Comparison of ENCODE assay signal across 22 cellular contexts in genomic region chr13:112454648-112455334, GRCh38.
"Had no signal": no experiment of that assay in that cellular context is flagged by ENCODE, and none has a peak within 500 bp of the region (broad histone marks: within the 10 kb centered on the region; RNA-seq: fewer than 3 reads in every experiment).

No MANE protein-coding gene starts in this region.

- DNase-seq: activated CD4-positive, alpha-beta T cell treated with anti-CD3 and anti-CD28 coated beads for 4 hours; activated naive CD4-positive, alpha-beta T cell treated with Interleukin-2 at 50 U/mL for 16 hours; activated naive CD8-positive, alpha-beta T cell treated with anti-CD3 and anti-CD28 coated beads, Interleukin-2, amount 50 U/mL, for 24 hours; activated T-cell treated with anti-CD3 and anti-CD28 coated beads, Interleukin-2, amount 50 U/mL, for 4 hours; amygdala; brain microvascular endothelial cell; cerebellar nuclear complex; Kasumi-1; NCI-H1048; NCI-H146; NCI-H187 treated with DMSO at 0.1 percent for 48 hours; NCI-H2081 treated with DMSO at 0.1 percent for 48 hours; NCI-H446; NCI-H526; NCI-H774; NK-92 treated with Interleukin-12 subunit alpha and Interleukin-12 subunit beta, amount 100 ng/mL, for 24 hours; SHP77 treated with DMSO at 0.1 percent for 48 hours had no signal

- H3K4me1 Mint-ChIP-seq: activated naive CD8-positive, alpha-beta T cell treated with anti-CD3 and anti-CD28 coated beads, Interleukin-2, amount 50 U/mL, for 24 hours had no signal

- H3K36me3 ChIP-seq: brain microvascular endothelial cell, cardiac muscle cell had no signal

- H3K27me3 ChIP-seq: brain microvascular endothelial cell, cardiac muscle cell had no signal

- H3K4me3 Mint-ChIP-seq: activated naive CD8-positive, alpha-beta T cell treated with anti-CD3 and anti-CD28 coated beads, Interleukin-2, amount 50 U/mL, for 24 hours; activated T-cell treated with anti-CD3 and anti-CD28 coated beads, Interleukin-2, amount 50 U/mL, for 4 hours; T-helper 1 cell treated with Interleukin-12 subunit alpha and Interleukin-12 subunit beta and Interleukin-4 antibody, amounts not matched to agents 30 μg/mL and 1 μg/mL, for 36 hours had no signal

- ATAC-seq: activated CD4-positive, CD25-positive, alpha-beta regulatory T cell treated with anti-CD3 and anti-CD28 coated beads, Interleukin-2, amount 50 U/mL, for 24 hours; activated naive CD4-positive, alpha-beta T cell treated with anti-CD3 and anti-CD28 coated beads, Interleukin-2, amount 50 U/mL, for 72 hours; activated naive CD8-positive, alpha-beta T cell treated with anti-CD3 and anti-CD28 coated beads, Interleukin-2, amount 50 U/mL, for 24 hours; activated T-cell treated with anti-CD3 and anti-CD28 coated beads, Interleukin-2, amount 50 U/mL, for 4 hours had no signal

- H3K9me3 Mint-ChIP-seq: T-helper 1 cell treated with Interleukin-12 subunit alpha and Interleukin-12 subunit beta and Interleukin-4 antibody, amounts not matched to agents 30 μg/mL and 1 μg/mL, for 36 hours had no signal

- H3K27ac Mint-ChIP-seq: activated naive CD4-positive, alpha-beta T cell treated with anti-CD3 and anti-CD28 coated beads, Interleukin-2, amount 50 U/mL, for 72 hours; activated naive CD8-positive, alpha-beta T cell treated with anti-CD3 and anti-CD28 coated beads, Interleukin-2, amount 50 U/mL, for 24 hours; T-helper 1 cell treated with Interleukin-12 subunit alpha and Interleukin-12 subunit beta and Interleukin-4 antibody, amounts not matched to agents 30 μg/mL and 1 μg/mL, for 36 hours had no signal

- H3K4me3 ChIP-seq: cardiac muscle cell, K562 had no signal

- H3K27ac ChIP-seq: brain microvascular endothelial cell, cardiac muscle cell had no signal
